8 cellular contexts compared by ENCODE assay signal in the genomic region with DNA sequence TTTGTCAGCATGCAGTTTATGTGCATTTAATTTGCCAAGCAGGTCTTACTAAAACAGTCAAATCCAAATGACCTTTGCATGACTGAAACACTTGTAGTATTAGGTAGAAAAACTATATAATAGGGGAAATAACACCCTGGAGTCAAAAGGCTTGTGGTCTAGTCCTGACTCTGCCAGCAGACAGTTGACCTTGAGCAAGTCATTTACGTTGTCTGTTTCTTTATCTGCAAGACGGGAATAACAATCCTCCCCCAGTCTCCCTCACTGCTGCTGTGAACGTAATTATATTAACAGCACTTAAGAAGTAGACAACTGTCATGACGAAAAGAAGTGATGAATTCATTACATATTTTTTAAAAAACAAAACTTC. TPM values are rescaled to one million over a fixed set of nuclear protein-coding genes. Genes with fewer than 3 reads are reported as not detected.
DNase-seq lines count a peak whose midpoint lies in the region; ATAC-seq lines count a peak whose summit lies in the region.

No MANE protein-coding gene starts in this region.

- H3K27me3 Mint-ChIP-seq in activated CD8-positive, alpha-beta memory T cell treated with anti-CD3 and anti-CD28 coated beads, Interleukin-2, amount 10 ng/mL, durations not matched to agents 7 days and 5 days: no peaks in the 10 kb centered on the region
- H3K27me3 Mint-ChIP-seq in T-cell (no peaks in the 10 kb centered on the region), memory B cell (no peaks in the 10 kb centered on the region)

- H3K27ac Mint-ChIP-seq in activated CD8-positive, alpha-beta memory T cell treated with anti-CD3 and anti-CD28 coated beads, Interleukin-2, amount 10 ng/mL, durations not matched to agents 7 days and 5 days: peak overlapping the region; percentile 99
- H3K27ac Mint-ChIP-seq in T-cell (peak overlapping the region; percentile 82 to 85), memory B cell (peak overlapping the region; percentile 88)

- H3K36me3 Mint-ChIP-seq in activated CD8-positive, alpha-beta memory T cell treated with anti-CD3 and anti-CD28 coated beads, Interleukin-2, amount 10 ng/mL, durations not matched to agents 7 days and 5 days: peaks cover 38% of the 10 kb centered on the region
- H3K36me3 Mint-ChIP-seq in T-cell (peaks cover 19% of the 10 kb centered on the region), memory B cell (no peaks in the 10 kb centered on the region)

- peak; percentile 56 for DNase-seq in activated CD8-positive, alpha-beta memory T cell treated with anti-CD3 and anti-CD28 coated beads, Interleukin-2, amount 10 ng/mL, durations not matched to agents 7 days and 5 days
- DNase-seq in activated CD8-positive, alpha-beta memory T cell treated with anti-CD3 and anti-CD28 coated beads for 24 hours: no peak
- DNase-seq in T-cell (no peak), memory B cell (ENCODE audit: low spot score in 2 of 2) (no peak), HuH-7 (ENCODE audit: low spot score) (no peak), islet precursor cell (no peak), kidney glomerular epithelial cell (lab: John Stamatoyannopoulos, UW) (no peak)

- peak; percentile 16 for ATAC-seq in activated CD8-positive, alpha-beta memory T cell treated with anti-CD3 and anti-CD28 coated beads, Interleukin-2, amount 10 ng/mL, durations not matched to agents 7 days and 5 days
- ATAC-seq in HG03103 (IDR thresholded peaks at IDR 0.05; ENCODE audit: low read depth, unreplicated experiment): peak; percentile 8
- no peak for ATAC-seq in T-cell (replicated peaks in 1 of 4)
- ATAC-seq in memory B cell (ENCODE audit: low read depth): no peak

- CTCF ChIA-PET in activated CD8-positive, alpha-beta memory T cell treated with anti-CD3 and anti-CD28 coated beads, Interleukin-2, amount 10 ng/mL, durations not matched to agents 7 days and 5 days (lab: Charles Lee): interaction anchor here (0.7 to 6.3 kb wide), 3 partner anchors 22 to 178 kb away, joined by 3 to 57 read pairs (median 3); no protein-coding TSS in a partner anchor
- CTCF ChIA-PET in T-cell (lab: Charles Lee): interaction anchor here in 1 of 2 donors (1.1 to 1.8 kb wide), 2 partner anchors 23 to 48 kb away, joined by 3 to 5 read pairs; no protein-coding TSS in a partner anchor

- POLR2A ChIA-PET in T-cell (lab: Charles Lee): interaction anchor here in 1 of 2 donors (1.0 kb wide), 1 partner anchor 10 kb away, joined by 4 read pairs; no protein-coding TSS in a partner anchor

- H3K4me3 Mint-ChIP-seq in activated CD8-positive, alpha-beta memory T cell treated with anti-CD3 and anti-CD28 coated beads, Interleukin-2, amount 10 ng/mL, durations not matched to agents 7 days and 5 days: peak overlapping the region; percentile 70
- H3K4me3 Mint-ChIP-seq in T-cell (peak overlapping the region in 1 of 3 donors; percentile 43), memory B cell (peak overlapping the region; percentile 64)

- H3K4me1 Mint-ChIP-seq in activated CD8-positive, alpha-beta memory T cell treated with anti-CD3 and anti-CD28 coated beads, Interleukin-2, amount 10 ng/mL, durations not matched to agents 7 days and 5 days: peaks cover 84% of the 10 kb centered on the region
- peaks cover 42 to 64% (median 47%) of the 10 kb centered on the region in 3 donors for H3K4me1 Mint-ChIP-seq in T-cell
- H3K4me1 Mint-ChIP-seq in memory B cell: peaks cover 16% of the 10 kb centered on the region

- H3K9me3 Mint-ChIP-seq in activated CD8-positive, alpha-beta memory T cell treated with anti-CD3 and anti-CD28 coated beads, Interleukin-2, amount 10 ng/mL, durations not matched to agents 7 days and 5 days (ENCODE audit: low read depth): peaks cover 4% of the 10 kb centered on the region
- H3K9me3 Mint-ChIP-seq in T-cell: peaks cover 0 to 2% (median 0%) of the 10 kb centered on the region in 3 donors
- no peaks in the 10 kb centered on the region for H3K9me3 Mint-ChIP-seq in memory B cell

RNA-seq across cellular contexts. Expression of gene CDK6, which starts 26.1 kb away (rescaled TPM):
- 100 to 1,000 TPM; 118 to 229 TPM for total RNA-seq in activated CD8-positive, alpha-beta memory T cell treated with anti-CD3 and anti-CD28 coated beads, Interleukin-2, amount 10 ng/mL, durations not matched to agents 7 days and 5 days
- 100 to 1,000 TPM in 1 of 5 donors, 10 to 100 TPM in 4; 29.8 to 107 (median 43.9) TPM for total RNA-seq in T-cell

Comparison
In these comparisons a context has a peak if more than half of its experiments do, and no peak if none do; other contexts are left out.
1. ATAC-seq: peak in activated CD8-positive, alpha-beta memory T cell treated with anti-CD3 and anti-CD28 coated beads, Interleukin-2, amount 10 ng/mL, durations not matched to agents 7 days and 5 days (single experiment) and HG03103 (single experiment); none in T-cell (0 of 4) and memory B cell (single experiment).
2. Peak in every context shown above with its lines, with median percentiles within 50 percentile points of each other: H3K27ac Mint-ChIP-seq.